In genomic region chr5:23139338-23140171, GRCh38 we compare ENCODE assay signal across 8 cellular contexts.
A peak's percentile ranks its signal among the peaks of the same experiment; 100 is the strongest.
DNase-seq lines count a peak whose midpoint lies in the region; ATAC-seq and TF ChIP-seq lines count a peak whose summit lies in the region.

No MANE protein-coding gene starts in this region.

- H3K9me3 ChIP-seq in H9 (ENCODE audit: control insufficient read depth, low read depth, low read length) = no peaks in the 10 kb centered on the region

- TF ChIP-seq CTCF in C4-2B (conservative IDR thresholded peaks at IDR 0.05) (peak; percentile 62), H9 (conservative IDR thresholded peaks at IDR 0.05) (peak; percentile 77), endothelial cell (IDR thresholded peaks at IDR 0.05; ENCODE audit: unreplicated experiment) (peak; percentile 67)

- H3K27ac Mint-ChIP-seq in H9 = no peak overlapping the region
- no peak overlapping the region for H3K27ac Mint-ChIP-seq in endothelial cell (ENCODE audit: unreplicated experiment)
- no peak overlapping the region for H3K27ac Mint-ChIP-seq in stimulated activated naive B cell treated with anti-CD40 and anti-IgM and Interleukin-4, amounts not matched to agents 10 μg/mL and 1 μg/mL and 100 μg/mL, for 72 hours

- H3K14ac ChIP-seq in H9 (ENCODE audit: insufficient read depth, low read length) = no peak overlapping the region

- no peak overlapping the region for H4K8ac ChIP-seq in H9 (replicated peaks; ENCODE audit: insufficient read length, low read depth, low read length)

- no peak for DNase-seq in H9
- DNase-seq in NCI-H524 treated with DMSO at 0.1 percent for 48 hours (lab: John Stamatoyannopoulos, UW) = peak; percentile 27
- DNase-seq in endothelial cell (ENCODE audit: low spot score) = no peak
- DNase-seq in stimulated activated naive B cell treated with anti-CD40 and anti-IgM and Interleukin-4, amounts not matched to agents 10 μg/mL and 1 μg/mL and 100 μg/mL, for 72 hours = no peak
- DNase-seq in UCSD-AML1 (lab: John Stamatoyannopoulos, UW; ENCODE audit: unreplicated experiment) = no peak
- DNase-seq in occipital lobe (lab: John Stamatoyannopoulos, UW) = no peak

- no peak overlapping the region for H3K4me2 ChIP-seq in H9 (ENCODE audit: insufficient read depth, insufficient read length, low read length)

- no peak overlapping the region for H2BK120ac ChIP-seq in H9 (ENCODE audit: low read depth, low read length, poor library complexity, severe bottlenecking)

- H3K56ac ChIP-seq in H9 (ENCODE audit: insufficient read length, low read depth, low read length) = no peak overlapping the region

- H3K27me3 Mint-ChIP-seq in H9 (ENCODE audit: low read depth) = no peaks in the 10 kb centered on the region; the same call in 1 of the 2 replicates
- no peaks in the 10 kb centered on the region for H3K27me3 Mint-ChIP-seq in endothelial cell (ENCODE audit: unreplicated experiment)
- H3K27me3 Mint-ChIP-seq in stimulated activated naive B cell treated with anti-CD40 and anti-IgM and Interleukin-4, amounts not matched to agents 10 μg/mL and 1 μg/mL and 100 μg/mL, for 72 hours = no peaks in the 10 kb centered on the region

- H4K5ac ChIP-seq in H9 (ENCODE audit: insufficient read length, low read depth, low read length) = no peak overlapping the region

- no peaks in the 10 kb centered on the region for H3K27me3 ChIP-seq in H9 (ENCODE audit: insufficient read depth, low read length)

- no peak overlapping the region for H3T11ph ChIP-seq in H9 (ENCODE audit: low read length)

- H3K9ac ChIP-seq in H9 (ENCODE audit: extremely low read depth, insufficient read length, low read length) = no peak overlapping the region

- no peak overlapping the region for H3K27ac ChIP-seq in C4-2B
- no peak overlapping the region for H3K27ac ChIP-seq in H9 (ENCODE audit: insufficient read length, low read depth, low read length)

- H3K4me1 ChIP-seq in H9 (ENCODE audit: insufficient read depth, low read length) = no peaks in the 10 kb centered on the region

- H2BK20ac ChIP-seq in H9 (ENCODE audit: low read depth, low read length, poor library complexity, severe bottlenecking) = no peak overlapping the region

- no peak overlapping the region for H3K4ac ChIP-seq in H9 (ENCODE audit: low read depth, low read length)

- H3K23me2 ChIP-seq in H9 (ENCODE audit: insufficient read length, low read depth, low read length, poor library complexity, severe bottlenecking) = no peaks in the 10 kb centered on the region

- H3K36me3 Mint-ChIP-seq in H9 (ENCODE audit: insufficient read depth in 1 of 3, low read depth in 3 of 3) = peaks cover 0 to 12% (median 5%) of the 10 kb centered on the region in 3 experiments; a peak in 2 of 7 replicates
- no peaks in the 10 kb centered on the region for H3K36me3 Mint-ChIP-seq in endothelial cell (ENCODE audit: low read depth, unreplicated experiment)
- H3K36me3 Mint-ChIP-seq in stimulated activated naive B cell treated with anti-CD40 and anti-IgM and Interleukin-4, amounts not matched to agents 10 μg/mL and 1 μg/mL and 100 μg/mL, for 72 hours = no peaks in the 10 kb centered on the region

- no peaks in the 10 kb centered on the region for H4K20me1 ChIP-seq in H9 (ENCODE audit: control insufficient read depth, insufficient read depth, insufficient read length)

- H3K4me3 Mint-ChIP-seq in H9 (no peak overlapping the region), endothelial cell (ENCODE audit: unreplicated experiment) (no peak overlapping the region)
- no peak overlapping the region for H3K4me3 Mint-ChIP-seq in stimulated activated naive B cell treated with anti-CD40 and anti-IgM and Interleukin-4, amounts not matched to agents 10 μg/mL and 1 μg/mL and 100 μg/mL, for 72 hours

- H2BK15ac ChIP-seq in H9 (ENCODE audit: low read depth, low read length) = no peak overlapping the region

- H3K18ac ChIP-seq in H9 (ENCODE audit: insufficient read length, low read depth, low read length) = no peak overlapping the region

- H2BK5ac ChIP-seq in H9 (ENCODE audit: insufficient read length, low read length) = no peak overlapping the region

- ATAC-seq in stimulated activated naive B cell treated with anti-CD40 and anti-IgM and Interleukin-4, amounts not matched to agents 10 μg/mL and 1 μg/mL and 100 μg/mL, for 72 hours (replicated peaks) = peak; percentile 46 to 64
- no peak for ATAC-seq in HG02840 (IDR thresholded peaks at IDR 0.05; ENCODE audit: low FRiP score, unreplicated experiment)

- H2AK5ac ChIP-seq in H9 (ENCODE audit: insufficient read length, low read length) = no peak overlapping the region

- no peak overlapping the region for H4K91ac ChIP-seq in H9 (ENCODE audit: insufficient read length, low read depth, low read length)

- H3K79me2 ChIP-seq in H9 (ENCODE audit: insufficient read depth, low read length) = no peaks in the 10 kb centered on the region

- H3K4me1 Mint-ChIP-seq in H9 (no peaks in the 10 kb centered on the region), endothelial cell (ENCODE audit: unreplicated experiment) (no peaks in the 10 kb centered on the region)
- H3K4me1 Mint-ChIP-seq in stimulated activated naive B cell treated with anti-CD40 and anti-IgM and Interleukin-4, amounts not matched to agents 10 μg/mL and 1 μg/mL and 100 μg/mL, for 72 hours = no peaks in the 10 kb centered on the region

- no peaks in the 10 kb centered on the region for H3K79me1 ChIP-seq in H9 (ENCODE audit: insufficient read depth, low read depth, low read length, poor library complexity, severe bottlenecking)

- H3K9me3 Mint-ChIP-seq in H9 (peaks cover 13 to 14% of the 10 kb centered on the region in 2 experiments), endothelial cell (ENCODE audit: unreplicated experiment) (no peaks in the 10 kb centered on the region)
- H3K9me3 Mint-ChIP-seq in stimulated activated naive B cell treated with anti-CD40 and anti-IgM and Interleukin-4, amounts not matched to agents 10 μg/mL and 1 μg/mL and 100 μg/mL, for 72 hours = no peaks in the 10 kb centered on the region

- no peak overlapping the region for H2BK12ac ChIP-seq in H9 (ENCODE audit: insufficient read length, low read depth, low read length)

- H2AFZ ChIP-seq in H9 (ENCODE audit: low read length) = no peak overlapping the region

- no CpG with 5 or more reads among the region's 4 CpGs for WGBS in H9 (ENCODE audit: extremely low coverage, insufficient read length, low lambda C conversion rate)

- H3K23ac ChIP-seq in H9 (ENCODE audit: insufficient read length, low read depth, low read length) = no peak overlapping the region
